In the genomic region with DNA sequence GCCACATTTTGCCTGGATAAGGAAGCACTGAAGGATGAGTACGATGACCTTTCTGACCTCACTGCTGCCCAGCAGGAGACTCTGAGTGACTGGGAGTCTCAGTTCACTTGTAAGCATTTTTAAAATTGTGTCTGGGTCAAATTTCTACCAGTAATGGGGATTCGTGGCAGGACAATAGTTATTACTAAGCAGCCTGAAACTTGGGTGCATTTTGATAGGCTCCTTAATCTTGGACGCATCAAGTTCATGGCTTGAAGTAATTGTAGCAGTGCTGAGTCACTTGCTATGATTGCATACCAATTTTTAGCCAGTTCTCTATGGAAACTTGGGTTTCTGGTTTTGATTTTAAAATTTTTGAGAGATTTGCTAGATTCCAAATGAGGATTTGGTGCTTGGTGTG, we compare ENCODE assay signal across 11 cellular contexts. TPM values are rescaled to one million over a fixed set of nuclear protein-coding genes. Genes with fewer than 3 reads are reported as not detected.
DNase-seq lines count a peak whose midpoint lies in the region; ATAC-seq and TF ChIP-seq lines count a peak whose summit lies in the region.
"Had no signal": no experiment of that assay in that cellular context is flagged by ENCODE, and none has a peak within 500 bp of the region (broad histone marks: within the 10 kb centered on the region; RNA-seq: fewer than 3 reads in every experiment).

No MANE protein-coding gene starts in this region.

- peak overlapping the region; percentile 67 for H3K9ac ChIP-seq in adipocyte (ENCODE audit: low read length)
- no peak overlapping the region for H3K9ac ChIP-seq in skeletal muscle tissue (ENCODE audit: low read depth in 1 of 3, low read length in 3 of 3)

- H3K4me3 ChIP-seq in adipocyte (ENCODE audit: low read length) (peak overlapping the region; percentile 80), fibroblast of the aortic adventitia (ENCODE audit: low read depth, low read length) (no peak overlapping the region), skeletal muscle tissue (ENCODE audit: low read length in 3 of 3) (no peak overlapping the region)

- H3K27ac ChIP-seq in skeletal muscle tissue (ENCODE audit: low read depth, low read length): peak overlapping the region; percentile 46

- ATAC-seq in HG03521 (IDR thresholded peaks at IDR 0.05; ENCODE audit: unreplicated experiment): no peak
- ATAC-seq: T-helper 17 cell had no signal

- DNase-seq in GM04504 (ENCODE audit: low read depth) (peak; percentile 65), adipocyte (ENCODE audit: low read depth) (peak; percentile 77), fibroblast of the aortic adventitia (ENCODE audit: low read depth) (peak; percentile 88), NCI-H345 treated with DMSO at 0.1 percent for 48 hours (lab: John Stamatoyannopoulos, UW; ENCODE audit: unreplicated experiment) (no peak), iPS-NIHi11 (ENCODE audit: low spot score) (no peak), NCI-H1092 (lab: John Stamatoyannopoulos, UW) (no peak)
- DNase-seq: activated CD4-positive, alpha-beta memory T cell treated with anti-CD3 and anti-CD28 coated beads for 36 hours; activated naive CD4-positive, alpha-beta T cell treated with anti-CD3 and anti-CD28 coated beads, Interleukin-2, amount 50 U/mL, for 16 hours; T-helper 17 cell had no signal

- no peak for TF ChIP-seq CTCF in fibroblast of the aortic adventitia (IDR thresholded peaks at IDR 0.05; ENCODE audit: insufficient read depth, low read length)

- H3K27me3 ChIP-seq in adipocyte (replicated peaks; ENCODE audit: control insufficient read depth, insufficient read depth, low read length) (no peaks in the 10 kb centered on the region), skeletal muscle tissue (ENCODE audit: control insufficient read depth in 3 of 3, insufficient read depth in 3 of 3, low read length in 3 of 3) (no peaks in the 10 kb centered on the region)

- H3K9me3 ChIP-seq in adipocyte (ENCODE audit: control insufficient read depth, low read length) (no peaks in the 10 kb centered on the region), skeletal muscle tissue (ENCODE audit: control insufficient read depth in 3 of 3, low read length in 3 of 3) (no peaks in the 10 kb centered on the region)

- H3K4me1 ChIP-seq in adipocyte (ENCODE audit: control insufficient read depth, insufficient read depth, low read length) (peaks cover 41% of the 10 kb centered on the region), skeletal muscle tissue (ENCODE audit: control insufficient read depth in 3 of 3, insufficient read depth in 3 of 3, low read length in 3 of 3) (peaks cover 0 to 5% (median 3%) of the 10 kb centered on the region in 3 donors)

- H3K36me3 ChIP-seq in adipocyte (ENCODE audit: control insufficient read depth, insufficient read depth, low read length, severe bottlenecking): peaks cover 33% of the 10 kb centered on the region
- H3K36me3 ChIP-seq in skeletal muscle tissue (ENCODE audit: control insufficient read depth in 3 of 3, insufficient read depth in 3 of 3, low read length in 3 of 3): peaks cover 0 to 4% (median 0%) of the 10 kb centered on the region in 3 donors

RNA-seq across cellular contexts. Expression of gene PGRMC1, which starts 4.3 kb away (rescaled TPM):
- total RNA-seq in fibroblast of the aortic adventitia (ENCODE audit: low replicate concordance) (38.3 and 162 TPM in 2 replicates), skeletal muscle tissue (89.8 TPM)

Comparison
In these comparisons a context has a peak if more than half of its experiments do, and no peak if none do; other contexts are left out.
1. DNase-seq: peak in GM04504 (single experiment), adipocyte (single experiment) and fibroblast of the aortic adventitia (single experiment); none in NCI-H345 treated with DMSO at 0.1 percent for 48 hours (single experiment), iPS-NIHi11 (single experiment) and NCI-H1092 (single experiment).